Comparison of ENCODE assay signal across 1 cellular context in genomic region chr14:23324455-23324846, GRCh38.
TF ChIP-seq lines count a peak whose summit lies in the region.

No MANE protein-coding gene starts in this region.

TF ChIP-seq in K562, 482 proteins besides CTCF, POLR2A, EP300 and RAD21:
- no peak for TF ChIP-seq ATF7 (IDR thresholded peaks at IDR 0.05)
- no peak for TF ChIP-seq GABPA (tag; conservative IDR thresholded peaks at IDR 0.05; ENCODE audit: low read depth)
- TF ChIP-seq BRD4 (IDR thresholded peaks at IDR 0.05): no peak
- TF ChIP-seq DLX4 (CRISPR knock-in tag; IDR thresholded peaks at IDR 0.05): no peak
- no peak for TF ChIP-seq ZNF347 (CRISPR knock-in tag; IDR thresholded peaks at IDR 0.05; ENCODE audit: low read depth)
- TF ChIP-seq ZNF318 (IDR thresholded peaks at IDR 0.05; ENCODE audit: borderline replicate concordance in 1 of 2, low read depth in 1 of 2): no peak
- TF ChIP-seq RBFOX2 (IDR thresholded peaks at IDR 0.05; ENCODE audit: low read depth, low read length): peak; percentile 21; the same call in 1 of the 2 replicates
- no peak for TF ChIP-seq SNRNP70 (optimal IDR thresholded peaks at IDR 0.05; ENCODE audit: low read depth, low read length)
